Comparison of ENCODE assay signal across 7 cellular contexts in genomic region chr13:52600666-52601065, GRCh38. TPM values are rescaled to one million over a fixed set of nuclear protein-coding genes. Genes with fewer than 3 reads are reported as not detected.
DNase-seq lines count a peak whose midpoint lies in the region; TF ChIP-seq lines count a peak whose summit lies in the region.

No MANE protein-coding gene starts in this region.

- intact Hi-C loops in sigmoid colon (cut with DNase I) = no loop called here

- H3K4me1 ChIP-seq in SJSA1 (replicated peaks) = peaks cover 25% of the 10 kb centered on the region
- peaks cover 0 to 11% (median 9%) of the 10 kb centered on the region in 4 donors for H3K4me1 ChIP-seq in sigmoid colon

- H3K27ac ChIP-seq in SJSA1 = peak overlapping the region; percentile 97
- H3K27ac ChIP-seq in sigmoid colon = peak overlapping the region; percentile 72 to 86 (median 82)

- WGBS in sigmoid colon, 2 donors = 73 to 74% methylated on average over 3 of the region's 3 CpGs

- H3K27me3 ChIP-seq in SJSA1 (replicated peaks) = no peaks in the 10 kb centered on the region
- no peaks in the 10 kb centered on the region for H3K27me3 ChIP-seq in sigmoid colon

- TF ChIP-seq CTCF in GM13977 (IDR thresholded peaks at IDR 0.05; ENCODE audit: extremely low read depth, insufficient read depth, missing control alignments) (no peak), sigmoid colon (IDR thresholded peaks at IDR 0.05) (no peak)

- H3K9me3 ChIP-seq in SJSA1 (replicated peaks) (0 out of 2 replicates have a peak, but pooled peaks cover 3% of the 10 kb centered on the region), sigmoid colon (no peaks in the 10 kb centered on the region)

- no peak for TF ChIP-seq POLR2A in sigmoid colon (IDR thresholded peaks at IDR 0.05)

- no peak for TF ChIP-seq EP300 in sigmoid colon (IDR thresholded peaks at IDR 0.05)

- H3K36me3 ChIP-seq in SJSA1 (peaks cover 4% of the 10 kb centered on the region; the same call in 1 of the 2 replicates), sigmoid colon (no peaks in the 10 kb centered on the region)

- in situ Hi-C loops in GM13977 (cut with MboI; ENCODE audit: low pct_unique_long_range_greater_than_20kb, low sequenced_read_pairs, unreplicated experiment) = no loop called here

- H3K4me3 ChIP-seq in SJSA1 = peak overlapping the region; percentile 76
- peak overlapping the region; percentile 55 to 75 (median 66) for H3K4me3 ChIP-seq in sigmoid colon

- DNase-seq in GM13977 (ENCODE audit: low spot score) (peak; percentile 13), SJSA1 (ENCODE audit: low read depth in 1 of 2, low spot score in 2 of 2) (no peak), fibroblast of peridontal ligament (ENCODE audit: extremely low read depth) (peak; percentile 37), sigmoid colon (no peak), HK-2 (ENCODE audit: unreplicated experiment) (no peak), NCI-H510A treated with DMSO at 0.1 percent for 48 hours (lab: John Stamatoyannopoulos, UW) (no peak), nucleus accumbens (lab: John Stamatoyannopoulos, UW) (no peak)

RNA-seq across cellular contexts. Expression of gene HNRNPA1L2, which starts 41.6 kb away (rescaled TPM):
- 2.7 and 4.0 TPM in 2 replicates for total RNA-seq in SJSA1 (2014; rRNA removed; shearing (Covaris generic))
- total RNA-seq in sigmoid colon = 1 to 10 TPM in 3 of 4 donors, under 1 TPM in 1; 0.95 to 4.3 (median 3.7) TPM
- polyA plus RNA-seq in sigmoid colon = 1 to 10 TPM; 2.8 to 6.2 (median 3.6) TPM

RNA-seq across cellular contexts. Expression of gene SUGT1, which starts 52.0 kb away (rescaled TPM):
- total RNA-seq in SJSA1 (2014; rRNA removed; shearing (Covaris generic)) = 49.8 and 52.8 TPM in 2 replicates
- 10 to 100 TPM; 21.9 to 48.5 (median 39.4) TPM for total RNA-seq in sigmoid colon
- 10 to 100 TPM; 34.8 to 49.0 (median 42.9) TPM for polyA plus RNA-seq in sigmoid colon

Comparison
In these comparisons a context has a peak if more than half of its experiments do, and no peak if none do; other contexts are left out.
1. DNase-seq: peak in GM13977 (single experiment) and fibroblast of peridontal ligament (single experiment); none in SJSA1 (0 of 2), sigmoid colon (single experiment), HK-2 (single experiment), NCI-H510A treated with DMSO at 0.1 percent for 48 hours (single experiment) and nucleus accumbens (0 of 56).